ENCODE assay signal across 8 cellular contexts in genomic region chr3:125594581-125595011, GRCh38. TPM values are rescaled to one million over a fixed set of nuclear protein-coding genes. Genes with fewer than 3 reads are reported as not detected.
DNase-seq lines count a peak whose midpoint lies in the region; ATAC-seq, FAIRE-seq and TF ChIP-seq lines count a peak whose summit lies in the region.

No MANE protein-coding gene starts in this region.

- peak overlapping the region; percentile 85 for H3K4me3 ChIP-seq in CD8-positive, alpha-beta T cell (ENCODE audit: low read depth, low read length)
- H3K4me3 ChIP-seq in HUES6 (ENCODE audit: low read depth, low read length) (peak overlapping the region; percentile 100), astrocyte (ENCODE audit: insufficient read depth, low read depth, low read length) (peak overlapping the region; percentile 82), kidney (ENCODE audit: low read length in 2 of 2) (peak overlapping the region; percentile 85 to 93)

- peak in 2 of 7 experiments; percentile 6 to 17 for DNase-seq in CD8-positive, alpha-beta T cell
- DNase-seq in astrocyte (ENCODE audit: low read depth) (no peak), kidney (peak; percentile 76), GDM1 (lab: John Stamatoyannopoulos, UW) (no peak), ureter (ENCODE audit: low spot score) (no peak), cortex of kidney (lab: John Stamatoyannopoulos, UW) (no peak)
- no peak for DNase-seq in stimulated activated naive B cell treated with anti-CD40 and anti-IgM and Interleukin-4, amounts not matched to agents 10 μg/mL and 1 μg/mL and 100 μg/mL, for 72 hours

- H3K4me3 Mint-ChIP-seq in CD8-positive, alpha-beta T cell = peak overlapping the region; percentile 92
- peak overlapping the region; percentile 94 for H3K4me3 Mint-ChIP-seq in astrocyte (ENCODE audit: unreplicated experiment)
- peak overlapping the region; percentile 91 to 97 for H3K4me3 Mint-ChIP-seq in stimulated activated naive B cell treated with anti-CD40 and anti-IgM and Interleukin-4, amounts not matched to agents 10 μg/mL and 1 μg/mL and 100 μg/mL, for 72 hours

- no peak for ATAC-seq in CD8-positive, alpha-beta T cell
- no peak for ATAC-seq in stimulated activated naive B cell treated with anti-CD40 and anti-IgM and Interleukin-4, amounts not matched to agents 10 μg/mL and 1 μg/mL and 100 μg/mL, for 72 hours (replicated peaks)

- peak overlapping the region; percentile 79 for H2AFZ ChIP-seq in astrocyte (ENCODE audit: low read depth, low read length)

- CTCF ChIA-PET in CD8-positive, alpha-beta T cell (lab: Charles Lee) = interaction anchor here (3.1 kb wide), 1 partner anchor 10 kb away, joined by 20 read pairs; no protein-coding TSS in a partner anchor

- H3K4me2 ChIP-seq in astrocyte (ENCODE audit: low read length) = peak overlapping the region; percentile 98

- no peaks in the 10 kb centered on the region for H3K9me3 Mint-ChIP-seq in CD8-positive, alpha-beta T cell
- H3K9me3 Mint-ChIP-seq in astrocyte (ENCODE audit: unreplicated experiment) = no peaks in the 10 kb centered on the region
- H3K9me3 Mint-ChIP-seq in stimulated activated naive B cell treated with anti-CD40 and anti-IgM and Interleukin-4, amounts not matched to agents 10 μg/mL and 1 μg/mL and 100 μg/mL, for 72 hours = no peaks in the 10 kb centered on the region

- no peak for FAIRE-seq in astrocyte (lab: Jason Lieb, UNC)
- no peak for FAIRE-seq in kidney (lab: Jason Lieb, UNC)

- peaks cover 5% of the 10 kb centered on the region for H3K36me3 Mint-ChIP-seq in CD8-positive, alpha-beta T cell
- no peaks in the 10 kb centered on the region for H3K36me3 Mint-ChIP-seq in astrocyte (ENCODE audit: low read depth, unreplicated experiment)
- peaks cover 6 to 18% of the 10 kb centered on the region in 2 donors for H3K36me3 Mint-ChIP-seq in stimulated activated naive B cell treated with anti-CD40 and anti-IgM and Interleukin-4, amounts not matched to agents 10 μg/mL and 1 μg/mL and 100 μg/mL, for 72 hours

- H3K36me3 ChIP-seq in CD8-positive, alpha-beta T cell (ENCODE audit: insufficient read depth, low read length) = no peaks in the 10 kb centered on the region
- H3K36me3 ChIP-seq in HUES6 (ENCODE audit: control insufficient read depth, insufficient read depth, low read length) (0 out of 2 replicates have a peak, but pooled peaks cover 4% of the 10 kb centered on the region), astrocyte (ENCODE audit: insufficient read depth, low read length) (no peaks in the 10 kb centered on the region), kidney (ENCODE audit: control insufficient read depth in 1 of 2, insufficient read depth in 2 of 2, low read length in 2 of 2) (no peaks in the 10 kb centered on the region)

- intact Hi-C loops in CD8-positive, alpha-beta T cell (cut with DNase I, micrococcal nuclease) = loop anchor here (1.0 to 10.0 kb wide), 14 partner anchors 74 to 1632 kb away; partner anchors contain the start of genes HEG1 (in 2 of the 2), SLC41A3 (in 2 of the 2), SNX4 (in 2 of the 2) and UMPS (in 2 of the 2)
- intact Hi-C loops in kidney (cut with DNase I) = no loop called here

- peaks cover 44% of the 10 kb centered on the region for H3K4me1 Mint-ChIP-seq in CD8-positive, alpha-beta T cell (ENCODE audit: low read depth)
- H3K4me1 Mint-ChIP-seq in astrocyte (ENCODE audit: low read depth, unreplicated experiment) = peaks cover 13% of the 10 kb centered on the region
- H3K4me1 Mint-ChIP-seq in stimulated activated naive B cell treated with anti-CD40 and anti-IgM and Interleukin-4, amounts not matched to agents 10 μg/mL and 1 μg/mL and 100 μg/mL, for 72 hours = peaks cover 16 to 47% of the 10 kb centered on the region in 2 donors

- no peaks in the 10 kb centered on the region for H3K9me3 ChIP-seq in CD8-positive, alpha-beta T cell (ENCODE audit: low read length)
- no peaks in the 10 kb centered on the region for H3K9me3 ChIP-seq in HUES6 (ENCODE audit: control insufficient read depth, insufficient read depth, low read depth, low read length)
- H3K9me3 ChIP-seq in astrocyte (ENCODE audit: insufficient read depth, low read depth, low read length) = no peaks in the 10 kb centered on the region
- H3K9me3 ChIP-seq in kidney (ENCODE audit: control insufficient read depth in 1 of 2, low read length in 2 of 2) = no peaks in the 10 kb centered on the region

- peak overlapping the region; percentile 96 for H3K9ac ChIP-seq in HUES6 (ENCODE audit: low read length)
- H3K9ac ChIP-seq in astrocyte (ENCODE audit: low read length) = peak overlapping the region; percentile 92
- peak overlapping the region; percentile 34 to 70 for H3K9ac ChIP-seq in kidney (ENCODE audit: low read length in 2 of 2)

- no peaks in the 10 kb centered on the region for H3K27me3 ChIP-seq in CD8-positive, alpha-beta T cell (ENCODE audit: insufficient read depth, low read length)
- H3K27me3 ChIP-seq in HUES6 (ENCODE audit: control insufficient read depth, insufficient read depth, low read length) (no peaks in the 10 kb centered on the region), astrocyte (ENCODE audit: insufficient read depth, low read length) (no peaks in the 10 kb centered on the region)

- H4K20me1 ChIP-seq in astrocyte (ENCODE audit: insufficient read depth, low read length) = peaks cover 35% of the 10 kb centered on the region

- H3K4me1 ChIP-seq in CD8-positive, alpha-beta T cell (ENCODE audit: insufficient read depth, low read length) = peaks cover 16% of the 10 kb centered on the region
- H3K4me1 ChIP-seq in HUES6 (ENCODE audit: control insufficient read depth, insufficient read depth, low read length) = peaks cover 3% of the 10 kb centered on the region
- peaks cover 21% of the 10 kb centered on the region for H3K4me1 ChIP-seq in astrocyte (ENCODE audit: insufficient read depth, low read length)
- peaks cover 6 to 8% of the 10 kb centered on the region in 2 donors for H3K4me1 ChIP-seq in kidney (ENCODE audit: control insufficient read depth in 1 of 2, insufficient read depth in 1 of 2, low read depth in 1 of 2, low read length in 2 of 2)

- H3K27me3 Mint-ChIP-seq in CD8-positive, alpha-beta T cell (ENCODE audit: low read depth) = no peaks in the 10 kb centered on the region
- no peaks in the 10 kb centered on the region for H3K27me3 Mint-ChIP-seq in astrocyte (ENCODE audit: low read depth, unreplicated experiment)
- no peaks in the 10 kb centered on the region for H3K27me3 Mint-ChIP-seq in stimulated activated naive B cell treated with anti-CD40 and anti-IgM and Interleukin-4, amounts not matched to agents 10 μg/mL and 1 μg/mL and 100 μg/mL, for 72 hours

- no peak for TF ChIP-seq CTCF in CD8-positive, alpha-beta T cell (IDR thresholded peaks at IDR 0.05)
- TF ChIP-seq CTCF in astrocyte (IDR thresholded peaks at IDR 0.05; ENCODE audit: insufficient read depth, low read depth, low read length) (no peak), kidney (IDR thresholded peaks at IDR 0.05; ENCODE audit: borderline replicate concordance, extremely low read depth, insufficient read depth) (no peak)

- POLR2A ChIA-PET in CD8-positive, alpha-beta T cell (lab: Charles Lee) = no interaction called here

- peak overlapping the region; percentile 77 for H3K27ac Mint-ChIP-seq in CD8-positive, alpha-beta T cell
- H3K27ac Mint-ChIP-seq in astrocyte (ENCODE audit: unreplicated experiment) = peak overlapping the region; percentile 88
- peak overlapping the region; percentile 88 for H3K27ac Mint-ChIP-seq in stimulated activated naive B cell treated with anti-CD40 and anti-IgM and Interleukin-4, amounts not matched to agents 10 μg/mL and 1 μg/mL and 100 μg/mL, for 72 hours

- H3K79me2 ChIP-seq in astrocyte (ENCODE audit: insufficient read depth, low read length) = peaks cover 57% of the 10 kb centered on the region

- peak overlapping the region; percentile 68 for H3K27ac ChIP-seq in CD8-positive, alpha-beta T cell (ENCODE audit: low read depth, low read length)
- H3K27ac ChIP-seq in HUES6 (ENCODE audit: low read depth, low read length) = peak overlapping the region; percentile 26; the same call in 1 of the 2 replicates
- H3K27ac ChIP-seq in astrocyte (ENCODE audit: low read depth, low read length) = peak overlapping the region; percentile 88
- H3K27ac ChIP-seq in kidney (ENCODE audit: low read depth in 2 of 2, low read length in 2 of 2) = peak overlapping the region; percentile 89 to 90

RNA-seq across cellular contexts. Expression of gene OSBPL11, which starts 0.7 kb away (rescaled TPM):
- 1 to 10 TPM; 3.8 to 3.9 TPM for total RNA-seq in CD8-positive, alpha-beta T cell
- 15.7 and 17.0 TPM in 2 replicates for total RNA-seq in astrocyte
- 16.1 TPM for total RNA-seq in kidney
- 5.0 TPM for polyA plus RNA-seq in kidney (ENCODE audit: insufficient read depth, low read depth, low replicate concordance)
- 14.8 TPM for total RNA-seq in ureter

Comparison
In these comparisons a context has a peak if more than half of its experiments do, and no peak if none do; other contexts are left out.
1. H3K27ac ChIP-seq: peak in every context shown above with its lines; median percentile 90 in kidney; 88 in astrocyte; 68 in CD8-positive, alpha-beta T cell; 26 in HUES6.